8 cellular contexts compared by ENCODE assay signal in genomic region chr3:186806173-186807055, GRCh38. TPM values are rescaled to one million over a fixed set of nuclear protein-coding genes. Genes with fewer than 3 reads are reported as not detected.
A peak's percentile ranks its signal among the peaks of the same experiment; 100 is the strongest.
DNase-seq lines count a peak whose midpoint lies in the region; ATAC-seq, FAIRE-seq and TF ChIP-seq lines count a peak whose summit lies in the region.

A gene with protein sequence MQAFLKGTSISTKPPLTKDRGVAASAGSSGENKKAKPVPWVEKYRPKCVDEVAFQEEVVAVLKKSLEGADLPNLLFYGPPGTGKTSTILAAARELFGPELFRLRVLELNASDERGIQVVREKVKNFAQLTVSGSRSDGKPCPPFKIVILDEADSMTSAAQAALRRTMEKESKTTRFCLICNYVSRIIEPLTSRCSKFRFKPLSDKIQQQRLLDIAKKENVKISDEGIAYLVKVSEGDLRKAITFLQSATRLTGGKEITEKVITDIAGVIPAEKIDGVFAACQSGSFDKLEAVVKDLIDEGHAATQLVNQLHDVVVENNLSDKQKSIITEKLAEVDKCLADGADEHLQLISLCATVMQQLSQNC (minus strand): TSS chr3:186806482. CDS start chr3:186804713, 1,769 bp downstream.

- H3K4me3 ChIP-seq in adipocyte (ENCODE audit: low read length) (peak within 1 kb of the TSS; percentile 90), heart right ventricle (peak within 1 kb of the TSS; percentile 53 to 91 (median 84))

- peak within 1 kb of the TSS; percentile 92 to 95 for H3K27ac Mint-ChIP-seq in T-cell

- H3K4me3 Mint-ChIP-seq in T-cell: peak within 1 kb of the TSS; percentile 89 to 95 (median 95)

- CTCF ChIA-PET in T-cell (lab: Charles Lee): interaction anchor here (0.5 to 1.8 kb wide), 5 partner anchors 12 to 414 kb away, joined by 3 to 5 read pairs (median 4); no protein-coding TSS in a partner anchor

- DNase-seq in GM12892 (ENCODE audit: insufficient read length) (peak; percentile 64), NCI-H128 (lab: John Stamatoyannopoulos, UW; ENCODE audit: unreplicated experiment) (peak; percentile 65), T-cell (peak; percentile 65 to 87 (median 80)), adipocyte (ENCODE audit: low read depth) (peak; percentile 86), heart right ventricle (peak; percentile 85 to 86), posterior vena cava (ENCODE audit: low spot score) (peak; percentile 97), ureter (ENCODE audit: low spot score) (peak; percentile 89)

- peaks cover 8 to 27% (median 24%) of the 10 kb centered on the region in 3 donors for H3K4me1 Mint-ChIP-seq in T-cell

- H3K27me3 ChIP-seq in adipocyte (replicated peaks; ENCODE audit: control insufficient read depth, insufficient read depth, low read length): no peaks in the 10 kb centered on the region
- H3K27me3 ChIP-seq in heart right ventricle: peaks cover 0 to 6% (median 0%) of the 10 kb centered on the region in 7 donors

- ATAC-seq in HG02678 (IDR thresholded peaks at IDR 0.05; ENCODE audit: unreplicated experiment) (peak; percentile 94), T-cell (replicated peaks in 1 of 4) (peak; percentile 89 to 93 (median 92)), heart right ventricle (peak; percentile 90 to 99 (median 98))

- no peak for TF ChIP-seq CTCF in heart right ventricle (IDR thresholded peaks at IDR 0.05)

- H3K9me3 ChIP-seq in adipocyte (ENCODE audit: control insufficient read depth, low read length): no peaks in the 10 kb centered on the region
- no peaks in the 10 kb centered on the region for H3K9me3 ChIP-seq in heart right ventricle

- WGBS in heart right ventricle, 2 donors: 0% methylated on average over 60 to 65 of the region's 65 CpGs

- H3K9ac ChIP-seq in adipocyte (ENCODE audit: low read length): peak within 1 kb of the TSS; percentile 91

- no peaks in the 10 kb centered on the region for H3K9me3 Mint-ChIP-seq in T-cell

- H3K36me3 ChIP-seq in adipocyte (ENCODE audit: control insufficient read depth, insufficient read depth, low read length, severe bottlenecking) (peaks cover 4% of the 10 kb centered on the region), heart right ventricle (peaks cover 0 to 24% (median 0%) of the 10 kb centered on the region in 9 donors)

- H3K27me3 Mint-ChIP-seq in T-cell: no peaks in the 10 kb centered on the region

- peak; percentile 86 for TF ChIP-seq POLR2A in GM12892 (IDR thresholded peaks at IDR 0.05; ENCODE audit: low read depth, low read length)

- H3K4me1 ChIP-seq in adipocyte (ENCODE audit: control insufficient read depth, insufficient read depth, low read length): peaks cover 11% of the 10 kb centered on the region
- peaks cover 0 to 22% (median 19%) of the 10 kb centered on the region in 9 donors for H3K4me1 ChIP-seq in heart right ventricle

- H3K36me3 Mint-ChIP-seq in T-cell: peaks cover 4% of the 10 kb centered on the region

- POLR2A ChIA-PET in T-cell (lab: Charles Lee): interaction anchor here (0.6 to 2.4 kb wide), 6 partner anchors 17 to 174 kb away, joined by 3 to 18 read pairs (median 5); partner anchors contain the start of gene EIF4A2 (in 1 of the 2)

- H3K27ac ChIP-seq in heart right ventricle: peak within 1 kb of the TSS in 9 of 10 donors; percentile 73 to 91 (median 83)

- intact Hi-C loops in heart right ventricle (cut with DNase I) (loop anchor here in 1 of 10 donors (2.0 kb wide), 1 partner anchor 24 kb away; the partner anchor contains the start of gene EIF4A2), posterior vena cava (cut with DNase I) (loop anchor here in 1 of 2 donors (5.0 kb wide), 1 partner anchor 1644 kb away; no protein-coding TSS in a partner anchor)

- FAIRE-seq in GM12892 (lab: Jason Lieb, UNC): peak; percentile 98

RNA-seq across cellular contexts. Expression of the gene that starts here (rescaled TPM):
- 91.7 TPM for polyA plus RNA-seq in GM12892 (2012; ENCODE audit: missing spikeins)
- total RNA-seq in T-cell: 10 to 100 TPM; 13.4 to 21.0 (median 19.2) TPM
- total RNA-seq in heart right ventricle: 10 to 100 TPM in 1 of 10 donors, 1 to 10 TPM in 9; 5.8 to 10.6 (median 8.0) TPM
- polyA plus RNA-seq in heart right ventricle: 10 to 100 TPM in 1 of 2 donors, 1 to 10 TPM in 1; 9.4 to 18.8 TPM
- total RNA-seq in posterior vena cava: 10 to 100 TPM; 10.9 to 12.4 TPM
- total RNA-seq in ureter: 9.8 TPM

Comparison
In these comparisons a context has a peak if more than half of its experiments do, and no peak if none do; other contexts are left out.
1. Peak in every context shown above with its lines: DNase-seq, ATAC-seq, H3K4me3 ChIP-seq and H3K27ac ChIP-seq.